In genomic region chr12:98955284-98955683, GRCh38 we compare ENCODE assay signal across 8 cellular contexts.
DNase-seq lines count a peak whose midpoint lies in the region; ATAC-seq and TF ChIP-seq lines count a peak whose summit lies in the region.

No MANE protein-coding gene starts in this region.

- DNase-seq in NCI-H748 (lab: John Stamatoyannopoulos, UW; ENCODE audit: unreplicated experiment) (peak; percentile 41), NCI-H748 treated with DMSO at 0.1 percent for 48 hours (lab: John Stamatoyannopoulos, UW) (no peak), HFF-Myc (ENCODE audit: extremely low read depth, low read depth) (no peak), NCI-H510A (lab: John Stamatoyannopoulos, UW) (peak; percentile 8), foreskin keratinocyte (peak in 1 of 2 donors; percentile 25), immature natural killer cell (no peak), omental fat pad (ENCODE audit: low spot score) (no peak)
- DNase-seq in effector CD4-positive, alpha-beta T cell, result no peak

- no peaks in the 10 kb centered on the region for H3K4me1 ChIP-seq in foreskin keratinocyte

- peak; percentile 9 for TF ChIP-seq CTCF in HFF-Myc (IDR thresholded peaks at IDR 0.05; ENCODE audit: low read depth, low read length, missing control alignments)
- TF ChIP-seq CTCF in foreskin keratinocyte (conservative IDR thresholded peaks at IDR 0.05), result peak; percentile 48
- no peak for TF ChIP-seq CTCF in omental fat pad (IDR thresholded peaks at IDR 0.05)

- no peaks in the 10 kb centered on the region for H3K4me1 Mint-ChIP-seq in immature natural killer cell

- no peak overlapping the region for H3K4me3 ChIP-seq in HFF-Myc (replicated peaks; ENCODE audit: low read depth, low read length)

- no peak overlapping the region for H3K27ac Mint-ChIP-seq in immature natural killer cell

- no peaks in the 10 kb centered on the region for H3K27me3 ChIP-seq in foreskin keratinocyte

- H3K4me3 Mint-ChIP-seq in immature natural killer cell, result no peak overlapping the region

- no peaks in the 10 kb centered on the region for H3K36me3 Mint-ChIP-seq in immature natural killer cell

- H3K27me3 Mint-ChIP-seq in immature natural killer cell (ENCODE audit: low read depth in 3 of 3), result peaks cover 0 to 2% (median 0%) of the 10 kb centered on the region in 3 donors

- ATAC-seq in foreskin keratinocyte (peak; percentile 71), omental fat pad (ENCODE audit: low FRiP score) (no peak)

- no peak overlapping the region for H3K27ac ChIP-seq in foreskin keratinocyte

- H3K9me3 Mint-ChIP-seq in immature natural killer cell, result peaks cover 0 to 14% (median 4%) of the 10 kb centered on the region in 6 donors

Comparison
In these comparisons a context has a peak if more than half of its experiments do, and no peak if none do; other contexts are left out.
1. DNase-seq: peak in NCI-H748 (single experiment) and NCI-H510A (single experiment); none in NCI-H748 treated with DMSO at 0.1 percent for 48 hours (single experiment), HFF-Myc (single experiment), immature natural killer cell (0 of 3), omental fat pad (single experiment) and effector CD4-positive, alpha-beta T cell (single experiment).
2. CTCF ChIP-seq: peak in HFF-Myc (single experiment) and foreskin keratinocyte (single experiment); none in omental fat pad (0 of 3).